ENCODE assay signal across 8 cellular contexts in the genomic region with DNA sequence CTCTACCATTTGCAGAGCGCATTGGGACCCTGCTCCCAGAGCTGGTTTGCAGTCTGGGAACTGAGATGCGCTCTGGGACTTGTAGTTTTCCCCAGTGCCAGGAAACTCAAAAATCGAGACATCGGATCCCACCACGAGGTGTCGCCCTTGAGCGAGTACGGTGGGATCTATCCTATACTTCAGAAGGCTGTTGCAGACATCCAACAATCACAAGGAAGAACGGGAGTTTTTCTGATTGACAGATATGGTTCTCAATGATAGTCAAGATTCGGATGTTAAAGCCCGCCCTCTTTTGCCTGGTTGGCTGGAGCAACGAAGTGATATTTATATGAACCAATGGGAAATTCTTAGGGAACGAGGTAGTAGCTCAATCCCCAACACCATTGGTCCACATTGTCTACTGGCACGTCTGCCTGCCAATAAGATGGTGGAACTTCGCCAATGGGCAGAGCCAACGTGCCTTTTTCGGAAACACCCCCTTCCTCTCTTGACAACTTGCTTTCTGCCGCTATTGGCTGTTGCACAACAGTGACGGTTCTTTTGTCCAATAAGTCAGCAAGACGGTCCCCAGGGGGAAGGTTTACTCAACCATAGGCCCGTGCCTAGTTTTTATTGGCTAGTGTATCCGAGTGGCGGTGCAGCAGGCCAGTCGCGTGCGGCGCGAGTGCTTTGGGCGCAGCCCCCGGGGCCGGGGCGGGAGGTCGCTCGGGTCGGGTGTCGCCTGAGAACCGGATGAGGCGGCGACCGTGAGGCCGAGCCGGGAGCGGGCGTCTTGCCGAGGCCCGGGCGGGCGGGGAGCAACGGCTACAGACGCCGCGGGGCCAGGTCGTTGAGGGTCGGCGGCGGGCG.
DNase-seq lines count a peak whose midpoint lies in the region; ATAC-seq and TF ChIP-seq lines count a peak whose summit lies in the region.

TSS of gene DNM2 (plus strand) at position 724 of the 849 bp plus-strand sequence. CDS start 164 bp downstream, outside the sequence.

- ATAC-seq in GM19023 (IDR thresholded peaks at IDR 0.05; ENCODE audit: unreplicated experiment) = peak; percentile 87
- peak; percentile 79 for ATAC-seq in HG03342 (IDR thresholded peaks at IDR 0.05; ENCODE audit: unreplicated experiment)
- peak; percentile 90 to 92 for ATAC-seq in activated CD4-positive, CD25-positive, alpha-beta regulatory T cell treated with anti-CD3 and anti-CD28 coated beads, Interleukin-2, amount 50 U/mL, for 24 hours

- DNase-seq in AG09319 (ENCODE audit: extremely low read depth, low read depth) = peak; percentile 100
- DNase-seq in NCI-H446 (lab: John Stamatoyannopoulos, UW) = peak; percentile 100
- peak; percentile 100 for DNase-seq in cerebellar nuclear complex (lab: John Stamatoyannopoulos, UW)
- DNase-seq in islet precursor cell = peak; percentile 100
- peak; percentile 94 for DNase-seq in stimulated activated CD4-positive, alpha-beta T cell treated with anti-CD3 and anti-CD28 coated beads, Interleukin-15, amount 100 ng/mL, for 1 hour (ENCODE audit: low read depth in 1 of 2, low spot score in 1 of 2)

- peak; percentile 78 for TF ChIP-seq CTCF in AG09319 (IDR thresholded peaks at IDR 0.05; ENCODE audit: low read depth, low read length)

Comparison
In these comparisons a context has a peak if more than half of its experiments do, and no peak if none do; other contexts are left out.
1. Peak in every context shown above with its lines: DNase-seq and ATAC-seq.